ENCODE assay signal across 8 cellular contexts in genomic region chr2:152407204-152407721, GRCh38.
DNase-seq lines count a peak whose midpoint lies in the region; ATAC-seq, FAIRE-seq and TF ChIP-seq lines count a peak whose summit lies in the region.

No MANE protein-coding gene starts in this region.

- H3K27me3 ChIP-seq in HUES64 (ENCODE audit: insufficient read depth, low read length): no peaks in the 10 kb centered on the region
- no peaks in the 10 kb centered on the region for H3K27me3 ChIP-seq in GM12878 (replicated peaks in 1 of 2; ENCODE audit: control insufficient read depth in 2 of 2, insufficient read depth in 2 of 2, low read length in 1 of 2)
- H3K27me3 ChIP-seq in Karpas-422 (ENCODE audit: low read length): no peaks in the 10 kb centered on the region

- peak overlapping the region; percentile 13 for H3K4me3 ChIP-seq in HUES64 (ENCODE audit: low read length)
- H3K4me3 ChIP-seq in GM12878: peak overlapping the region; percentile 20; the same call in 1 of the 2 replicates
- no peak overlapping the region for H3K4me3 ChIP-seq in Karpas-422 (ENCODE audit: low read length)

- 0 out of 4 replicates have a peak, but pooled peaks of 1 of the 2 experiments have one; percentile 32 for TF ChIP-seq EP300 in GM12878 (IDR thresholded peaks at IDR 0.05; ENCODE audit: borderline replicate concordance in 1 of 2, control insufficient read depth in 1 of 2, low read depth in 2 of 2, low read length in 2 of 2)

- H3K9me3 Mint-ChIP-seq in stimulated activated naive CD8-positive, alpha-beta T cell treated with anti-CD3 and anti-CD28 coated beads, Interleukin-15, Interleukin-2, amounts not matched to agents 100 ng/mL and 50 ng/mL, for 24 hours: no peaks in the 10 kb centered on the region

- no TSS peak for BruUV-seq in GM12878 (replicated peaks; lab: Mats Ljungman, UMichigan)

- TF ChIP-seq RAD21 in GM12878 (IDR thresholded peaks at IDR 0.05; ENCODE audit: insufficient read depth, low read depth, low read length): no peak

- H3K4me1 Mint-ChIP-seq in stimulated activated naive CD8-positive, alpha-beta T cell treated with anti-CD3 and anti-CD28 coated beads, Interleukin-15, Interleukin-2, amounts not matched to agents 100 ng/mL and 50 ng/mL, for 24 hours (ENCODE audit: low read depth): peaks cover 29% of the 10 kb centered on the region

- H3K36me3 Mint-ChIP-seq in stimulated activated naive CD8-positive, alpha-beta T cell treated with anti-CD3 and anti-CD28 coated beads, Interleukin-15, Interleukin-2, amounts not matched to agents 100 ng/mL and 50 ng/mL, for 24 hours (ENCODE audit: low read depth): no peaks in the 10 kb centered on the region

- intact Hi-C loops in GM12878 (cut with micrococcal nuclease; ENCODE audit: unreplicated experiment): loop anchor here (2.0 to 5.0 kb wide), 2 partner anchors 72 to 90 kb away; partner anchors contain the start of gene FMNL2

- 0 out of 6 replicates have a peak, but pooled peaks of 1 of the 3 experiments have one; percentile 1 for TF ChIP-seq CTCF in GM12878 (IDR thresholded peaks at IDR 0.05 in 2 of 3, conservative IDR thresholded peaks at IDR 0.05 in 1 of 3; ENCODE audit: control insufficient read depth in 2 of 3, extremely low read depth in 1 of 3, insufficient read depth in 1 of 3, low read depth in 3 of 3, low read length in 3 of 3)

- peaks cover 17% of the 10 kb centered on the region for H3K27me3 Mint-ChIP-seq in stimulated activated naive CD8-positive, alpha-beta T cell treated with anti-CD3 and anti-CD28 coated beads, Interleukin-15, Interleukin-2, amounts not matched to agents 100 ng/mL and 50 ng/mL, for 24 hours

- H2AFZ ChIP-seq in GM12878 (ENCODE audit: control insufficient read depth, low read depth, low read length): peak overlapping the region; percentile 80
- no peak overlapping the region for H2AFZ ChIP-seq in Karpas-422 (ENCODE audit: low read length)

- CTCF ChIA-PET in GM12878 (lab: Yijun Ruan, JAX): interaction anchor here (1.0 to 2.4 kb wide), 14 partner anchors 10 to 240 kb away, joined by 3 to 15 read pairs (median 4); partner anchors contain the start of gene FMNL2

- H4K20me1 ChIP-seq in GM12878 (ENCODE audit: control insufficient read depth, insufficient read depth): no peaks in the 10 kb centered on the region
- H4K20me1 ChIP-seq in Karpas-422 (ENCODE audit: insufficient read depth, low read depth, low read length): no peaks in the 10 kb centered on the region

- H3K79me2 ChIP-seq in GM12878 (ENCODE audit: control insufficient read depth, insufficient read depth, low read length): peaks cover 4% of the 10 kb centered on the region
- no peaks in the 10 kb centered on the region for H3K79me2 ChIP-seq in Karpas-422 (ENCODE audit: low read length)

- SMC1A ChIA-PET in GM12878 (lab: Charles Lee; ENCODE audit: uncharacterized antibody, unreplicated experiment): interaction anchor here (0.6 to 3.8 kb wide), 31 partner anchors 8 to 1326 kb away, joined by 3 to 32 read pairs (median 4); partner anchors contain the start of gene FMNL2

- H3K36me3 ChIP-seq in HUES64 (ENCODE audit: insufficient read depth, low read length) (no peaks in the 10 kb centered on the region), GM12878 (ENCODE audit: control insufficient read depth in 2 of 2, insufficient read depth in 2 of 2, low read length in 1 of 2) (no peaks in the 10 kb centered on the region), Karpas-422 (ENCODE audit: insufficient read depth, low read length) (no peaks in the 10 kb centered on the region)

- in situ Hi-C loops in GM12878 (cut with MboI): no loop called here

- H3K4me1 ChIP-seq in HUES64 (ENCODE audit: insufficient read depth, low read length) (peaks cover 74% of the 10 kb centered on the region), GM12878 (ENCODE audit: control insufficient read depth, insufficient read depth, low read length) (peaks cover 18% of the 10 kb centered on the region), Karpas-422 (ENCODE audit: low read length) (peaks cover 3% of the 10 kb centered on the region; the same call in 1 of the 2 replicates)

- TF ChIP-seq POLR2A in GM12892 (IDR thresholded peaks at IDR 0.05; ENCODE audit: low read depth, low read length): peak; percentile 73; the same call in 1 of the 2 replicates
- peak; percentile 50; the same call in 1 of the 2 replicates for TF ChIP-seq POLR2A in GM12878 (IDR thresholded peaks at IDR 0.05; ENCODE audit: low read depth, low read length)

- H3K27ac ChIP-seq in HUES64 (ENCODE audit: low read depth, low read length) (peak overlapping the region; percentile 53; the same call in 1 of the 2 replicates), GM12878 (ENCODE audit: control insufficient read depth, insufficient read depth) (peak overlapping the region; percentile 77), Karpas-422 (ENCODE audit: low read length) (no peak overlapping the region)

- POLR2A ChIA-PET in GM12878 (lab: Charles Lee): interaction anchor here (1.0 to 2.2 kb wide), 4 partner anchors 40 to 205 kb away, joined by 3 to 8 read pairs (median 4); no protein-coding TSS in a partner anchor

- FAIRE-seq in GM12892 (lab: Jason Lieb, UNC) (peak; percentile 57), GM12878 (lab: Jason Lieb, UNC) (no peak)

- H3K4me2 ChIP-seq in GM12878 (ENCODE audit: control insufficient read depth, insufficient read depth) (peak overlapping the region; percentile 94), Karpas-422 (ENCODE audit: low read depth, low read length, poor library complexity, severe bottlenecking) (no peak overlapping the region)

- peak overlapping the region; percentile 40 for H3K27ac Mint-ChIP-seq in stimulated activated naive CD8-positive, alpha-beta T cell treated with anti-CD3 and anti-CD28 coated beads, Interleukin-15, Interleukin-2, amounts not matched to agents 100 ng/mL and 50 ng/mL, for 24 hours

- H3K4me3 Mint-ChIP-seq in stimulated activated naive CD8-positive, alpha-beta T cell treated with anti-CD3 and anti-CD28 coated beads, Interleukin-15, Interleukin-2, amounts not matched to agents 100 ng/mL and 50 ng/mL, for 24 hours: peak overlapping the region; percentile 35

- RAD21 ChIA-PET in GM12878 (lab: Charles Lee; ENCODE audit: unreplicated experiment): interaction anchor here (0.8 to 6.5 kb wide), 18 partner anchors 9 to 207 kb away, joined by 3 to 37 read pairs (median 4); no protein-coding TSS in a partner anchor

- ATAC-seq in GM21619 (IDR thresholded peaks at IDR 0.05; ENCODE audit: unreplicated experiment) (peak; percentile 81), GM12878 (peak; percentile 95)

- H3K9me2 ChIP-seq in Karpas-422 (replicated peaks; ENCODE audit: insufficient read depth, low read length): no peaks in the 10 kb centered on the region

- 4% methylated on average over 8 of the region's 8 CpGs for WGBS in HUES64
- under 1% methylated on average over 8 of the region's 8 CpGs for WGBS in GM12878 (ENCODE audit: insufficient coverage, insufficient replicate concordance, low lambda C conversion rate, missing lambda C conversion rate)

- H3K9ac ChIP-seq in HUES64 (ENCODE audit: low read depth, low read length): peak overlapping the region; percentile 40; the same call in 1 of the 2 replicates
- H3K9ac ChIP-seq in GM12878 (ENCODE audit: control insufficient read depth, insufficient read depth, low read length): peak overlapping the region; percentile 71
- H3K9ac ChIP-seq in Karpas-422 (ENCODE audit: low read length): no peak overlapping the region

- DNase-seq in GM12892 (ENCODE audit: insufficient read length): peak; percentile 28
- peak; percentile 55 for DNase-seq in GM12878 (ENCODE audit: low read depth, low spot score)
- peak; percentile 67 for DNase-seq in iris pigment epithelial cell (ENCODE audit: low read depth)
- no peak for DNase-seq in Karpas-422
- no peak for DNase-seq in effector CD8-positive, alpha-beta T cell (lab: John Stamatoyannopoulos, UW)

- H3K9me3 ChIP-seq in HUES64 (ENCODE audit: insufficient read depth, low read depth, low read length) (no peaks in the 10 kb centered on the region), GM12878 (replicated peaks; ENCODE audit: control insufficient read depth, insufficient read depth, low read length) (no peaks in the 10 kb centered on the region), Karpas-422 (ENCODE audit: low read length) (no peaks in the 10 kb centered on the region)

TF ChIP-seq in GM12878, 131 proteins besides CTCF, POLR2A, EP300 and RAD21 (continues in another document):
- peak; percentile 21 for TF ChIP-seq MEF2B (IDR thresholded peaks at IDR 0.05; ENCODE audit: partially characterized antibody, poor library complexity, severe bottlenecking)
- TF ChIP-seq FOXK2 (IDR thresholded peaks at IDR 0.05): no peak
- TF ChIP-seq RAD51 (IDR thresholded peaks at IDR 0.05): no peak
- no peak for TF ChIP-seq HDAC2 (IDR thresholded peaks at IDR 0.05)
- TF ChIP-seq ATF7 (IDR thresholded peaks at IDR 0.05; ENCODE audit: low read depth): peak; percentile 14; the same call in 1 of the 2 replicates
- no peak for TF ChIP-seq LARP7 (IDR thresholded peaks at IDR 0.05)
- TF ChIP-seq POLR2AphosphoS2 (IDR thresholded peaks at IDR 0.05; ENCODE audit: low read depth, low read length): no peak
- no peak for TF ChIP-seq MTA2 (IDR thresholded peaks at IDR 0.05; ENCODE audit: low read depth)
- TF ChIP-seq RB1 (IDR thresholded peaks at IDR 0.05; ENCODE audit: borderline replicate concordance): no peak
- TF ChIP-seq SMAD5 (IDR thresholded peaks at IDR 0.05; ENCODE audit: low read depth): no peak
- no peak for TF ChIP-seq KDM1A (IDR thresholded peaks at IDR 0.05; ENCODE audit: borderline replicate concordance)
- TF ChIP-seq EZH2 (IDR thresholded peaks at IDR 0.05; ENCODE audit: borderline replicate concordance, control insufficient read depth, low read depth, low read length): no peak
- no peak for TF ChIP-seq ESRRA (IDR thresholded peaks at IDR 0.05; ENCODE audit: low read length)
- TF ChIP-seq SUZ12 (IDR thresholded peaks at IDR 0.05; ENCODE audit: unreplicated experiment): no peak
- no peak for TF ChIP-seq NRF1 (conservative IDR thresholded peaks at IDR 0.05; ENCODE audit: low read depth, low read length)

Comparison
In these comparisons a context has a peak if more than half of its experiments do, and no peak if none do; other contexts are left out.
1. DNase-seq: peak in GM12892 (single experiment), GM12878 (single experiment) and iris pigment epithelial cell (single experiment); none in Karpas-422 (single experiment) and effector CD8-positive, alpha-beta T cell (single experiment).